36 cellular contexts compared by ENCODE assay signal in the genomic region with DNA sequence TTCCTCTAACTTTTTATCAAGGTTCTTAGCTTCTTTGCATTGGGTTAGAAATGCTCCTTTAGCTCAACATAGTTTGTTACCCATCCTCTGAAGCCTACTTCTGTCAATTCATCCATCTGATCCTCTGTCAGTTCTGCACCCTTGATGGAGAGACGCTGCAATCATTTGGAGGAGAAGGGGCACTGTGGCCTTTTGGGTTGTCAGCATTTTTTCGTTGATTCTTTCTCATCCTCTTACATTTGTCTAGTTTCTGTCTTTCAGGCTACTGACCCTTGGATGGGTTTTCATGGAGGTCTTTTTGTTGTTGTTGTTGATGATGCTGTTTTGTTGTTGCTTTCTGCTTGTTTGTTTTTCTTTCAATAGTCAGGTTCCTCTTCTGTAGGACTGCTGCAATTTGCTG.
"Had no signal": no experiment of that assay in that cellular context is flagged by ENCODE, and none has a peak within 500 bp of the region (broad histone marks: within the 10 kb centered on the region; RNA-seq: fewer than 3 reads in every experiment).

No MANE protein-coding gene starts in this region.

- H3K36me3 ChIP-seq: MG63 had no signal

- DNase-seq: Karpas-422, Kasumi-1, MG63, MM.1S, MV-4-11, NCI-H1048, NCI-H1092, NCI-H1092 treated with DMSO at 0.1 percent for 48 hours, NCI-H1105, NCI-H1105 treated with DMSO at 0.1 percent for 48 hours, NCI-H1417, NCI-H1417 treated with DMSO at 0.1 percent for 48 hours, NCI-H1436, NCI-H1436 treated with DMSO at 0.1 percent for 48 hours, NCI-H146, NCI-H1694, NCI-H1694 treated with DMSO at 0.1 percent for 48 hours, NCI-H187, NCI-H187 treated with DMSO at 0.1 percent for 48 hours, NCI-H1930, NCI-H2029, NCI-H2029 treated with DMSO at 0.1 percent for 48 hours, NCI-H2081, NCI-H2081 treated with DMSO at 0.1 percent for 48 hours, NCI-H2107, NCI-H2171, NCI-H2171 treated with DMSO at 0.1 percent for 48 hours, NCI-H2227 treated with DMSO at 0.1 percent for 48 hours, NCI-H226, NCI-H345, NCI-H446, NCI-H446 treated with DMSO at 0.1 percent for 48 hours, NCI-H510A, NCI-H510A treated with DMSO at 0.1 percent for 48 hours, NCI-H524, NCI-H524 treated with DMSO at 0.1 percent for 48 hours had no signal

- H3K4me3 ChIP-seq: MG63 had no signal

- H3K27me3 ChIP-seq: MG63 had no signal
